28 cellular contexts compared by ENCODE assay signal in the genomic region with DNA sequence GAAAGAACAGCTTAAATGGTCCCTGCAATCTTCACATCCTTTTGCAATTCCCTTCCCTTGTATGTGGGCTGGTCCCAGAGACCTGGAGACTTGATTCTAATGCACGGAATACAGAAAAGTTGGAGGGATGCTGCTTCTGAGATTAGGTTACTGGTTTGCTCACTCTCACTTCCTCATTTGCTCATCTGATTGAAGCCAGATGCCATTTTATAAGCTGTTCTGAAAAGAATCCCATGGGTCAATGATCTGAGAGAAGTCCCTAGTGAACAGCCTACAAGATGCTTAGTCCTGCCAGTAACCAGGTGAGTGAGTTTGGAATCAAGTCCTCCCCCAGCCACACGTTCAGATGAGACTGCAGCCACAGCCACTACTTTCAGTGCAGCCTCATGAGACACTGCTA. TPM values are rescaled to one million over a fixed set of nuclear protein-coding genes. Genes with fewer than 3 reads are reported as not detected.
DNase-seq lines count a peak whose midpoint lies in the region; ATAC-seq and TF ChIP-seq lines count a peak whose summit lies in the region.
"Had no signal": no experiment of that assay in that cellular context is flagged by ENCODE, and none has a peak within 500 bp of the region (broad histone marks: within the 10 kb centered on the region; RNA-seq: fewer than 3 reads in every experiment).

No MANE protein-coding gene starts in this region.

- H3F3A ChIP-seq in GM23338 (replicated peaks; ENCODE audit: low read depth), result no peaks in the 10 kb centered on the region

- no peaks in the 10 kb centered on the region for H3K4me1 ChIP-seq in GM23338 (ENCODE audit: insufficient read depth)
- H3K4me1 ChIP-seq: A549, adrenal gland, gastrocnemius medialis, upper lobe of left lung had no signal

- H3K36me3 Mint-ChIP-seq in GM23338 (ENCODE audit: low read depth), result no peaks in the 10 kb centered on the region

- H4K20me1 ChIP-seq in GM23338 (replicated peaks; ENCODE audit: insufficient read depth), result no peaks in the 10 kb centered on the region

- H3K79me2 ChIP-seq in GM23338 (replicated peaks; ENCODE audit: insufficient read depth), result no peaks in the 10 kb centered on the region

- ATAC-seq in GM18868 (IDR thresholded peaks at IDR 0.05; ENCODE audit: unreplicated experiment) (peak; percentile 79), HG03159 (IDR thresholded peaks at IDR 0.05; ENCODE audit: unreplicated experiment) (peak; percentile 80), GM23338 (no peak), HG02623 (IDR thresholded peaks at IDR 0.05; ENCODE audit: unreplicated experiment) (no peak), HG03039 (IDR thresholded peaks at IDR 0.05; ENCODE audit: unreplicated experiment) (no peak)
- ATAC-seq: A549, gastrocnemius medialis, mucosa of descending colon had no signal

- peaks cover 7% of the 10 kb centered on the region for H3K9me3 Mint-ChIP-seq in GM23338

- TF ChIP-seq CTCF in GM06990 (IDR thresholded peaks at IDR 0.05; ENCODE audit: insufficient read depth, low read length, poor library complexity, severe bottlenecking), result no peak
- no peak for TF ChIP-seq CTCF in GM23338 (conservative IDR thresholded peaks at IDR 0.05; ENCODE audit: low read depth in 2 of 2)

- no peak overlapping the region for H3K4me3 Mint-ChIP-seq in GM23338
- H3K4me3 Mint-ChIP-seq: activated CD4-positive, alpha-beta memory T cell treated with anti-CD3 and anti-CD28 coated beads, Interleukin-2, amount 10 ng/mL, durations not matched to agents 7 days and 5 days; H9; neural crest cell had no signal

- no peaks in the 10 kb centered on the region for H3K36me3 ChIP-seq in GM06990 (ENCODE audit: control insufficient read depth, insufficient read depth, low read length)
- no peaks in the 10 kb centered on the region for H3K36me3 ChIP-seq in GM23338 (ENCODE audit: insufficient read depth)
- H3K36me3 ChIP-seq: adrenal gland, brain microvascular endothelial cell, gastrocnemius medialis, upper lobe of left lung had no signal

- H3K27ac ChIP-seq in GM23338 (ENCODE audit: low read depth), result no peak overlapping the region
- H3K27ac ChIP-seq: A549, adrenal gland, brain microvascular endothelial cell, gastrocnemius medialis, upper lobe of left lung had no signal

- H3K27me3 ChIP-seq in GM06990 (replicated peaks; ENCODE audit: control insufficient read depth, insufficient read depth, low read length) (no peaks in the 10 kb centered on the region), GM23338 (ENCODE audit: insufficient read depth) (no peaks in the 10 kb centered on the region)
- H3K27me3 ChIP-seq: brain microvascular endothelial cell, gastrocnemius medialis, upper lobe of left lung had no signal

- no peak overlapping the region for H3K4me2 ChIP-seq in GM23338
- H3K4me2 ChIP-seq: A549 had no signal

- H3K27ac Mint-ChIP-seq in GM23338, result no peak overlapping the region
- H3K27ac Mint-ChIP-seq: activated CD4-positive, alpha-beta memory T cell treated with anti-CD3 and anti-CD28 coated beads, Interleukin-2, amount 10 ng/mL, durations not matched to agents 7 days and 5 days; H9; progenitor cell of endocrine pancreas had no signal

- no peak overlapping the region for H2AFZ ChIP-seq in GM23338

- peak; percentile 4 for DNase-seq in GM06990 (ENCODE audit: extremely low read depth, insufficient read length)
- DNase-seq in RPMI8226, result peak; percentile 8
- no peak for DNase-seq in GM23338 (ENCODE audit: low spot score)
- no peak for DNase-seq in SHP77 treated with DMSO at 0.1 percent for 48 hours (lab: John Stamatoyannopoulos, UW)
- DNase-seq: activated CD4-positive, alpha-beta memory T cell treated with anti-CD3 and anti-CD28 coated beads, Interleukin-2, amount 10 ng/mL, durations not matched to agents 7 days and 5 days; activated T-cell treated with anti-CD3 and anti-CD28 coated beads for 4 hours; adrenal gland; brain microvascular endothelial cell; DMS79 treated with DMSO at 0.1 percent for 48 hours; effector CD4-positive, alpha-beta T cell; erythroblast; gastrocnemius medialis; H9; Kasumi-1; mucosa of descending colon; NCI-H1105 treated with DMSO at 0.1 percent for 48 hours; stimulated activated CD8-positive, alpha-beta memory T cell treated with anti-CD3 and anti-CD28 coated beads, Interleukin-4, amount 100 ng/mL, for 48 hours; T1000; upper lobe of left lung had no signal

- no peaks in the 10 kb centered on the region for H3K9me2 ChIP-seq in GM23338 (ENCODE audit: insufficient read depth)

- H3K4me3 ChIP-seq in GM06990 (replicated peaks; ENCODE audit: low read depth, low read length) (no peak overlapping the region), GM23338 (no peak overlapping the region)
- H3K4me3 ChIP-seq: A549, adrenal gland, gastrocnemius medialis, mucosa of descending colon, upper lobe of left lung had no signal

- H3K27me3 Mint-ChIP-seq in GM23338 (ENCODE audit: insufficient read depth, low read depth, poor library complexity), result peaks cover 2% of the 10 kb centered on the region

- H3K4me1 Mint-ChIP-seq in GM23338, result no peaks in the 10 kb centered on the region
- H3K4me1 Mint-ChIP-seq: activated CD4-positive, alpha-beta memory T cell treated with anti-CD3 and anti-CD28 coated beads, Interleukin-2, amount 10 ng/mL, durations not matched to agents 7 days and 5 days; H9; neural crest cell had no signal

TF ChIP-seq in GM23338, 12 proteins besides CTCF, POLR2A, EP300 and RAD21 (continues in another document):
- TF ChIP-seq NANOG (IDR thresholded peaks at IDR 0.05; ENCODE audit: borderline replicate concordance) (no peak), POLR2AphosphoS5 (IDR thresholded peaks at IDR 0.05; ENCODE audit: low read depth) (no peak), ZNF114 (CRISPR knock-in tag; IDR thresholded peaks at IDR 0.05) (no peak), EZH2phosphoT487 (IDR thresholded peaks at IDR 0.05; ENCODE audit: unreplicated experiment) (no peak)
- TF ChIP-seq, protein P1, sequence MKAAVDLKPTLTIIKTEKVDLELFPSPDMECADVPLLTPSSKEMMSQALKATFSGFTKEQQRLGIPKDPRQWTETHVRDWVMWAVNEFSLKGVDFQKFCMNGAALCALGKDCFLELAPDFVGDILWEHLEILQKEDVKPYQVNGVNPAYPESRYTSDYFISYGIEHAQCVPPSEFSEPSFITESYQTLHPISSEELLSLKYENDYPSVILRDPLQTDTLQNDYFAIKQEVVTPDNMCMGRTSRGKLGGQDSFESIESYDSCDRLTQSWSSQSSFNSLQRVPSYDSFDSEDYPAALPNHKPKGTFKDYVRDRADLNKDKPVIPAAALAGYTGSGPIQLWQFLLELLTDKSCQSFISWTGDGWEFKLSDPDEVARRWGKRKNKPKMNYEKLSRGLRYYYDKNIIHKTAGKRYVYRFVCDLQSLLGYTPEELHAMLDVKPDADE (IDR thresholded peaks at IDR 0.05), result no peak
- TF ChIP-seq, protein P2, sequence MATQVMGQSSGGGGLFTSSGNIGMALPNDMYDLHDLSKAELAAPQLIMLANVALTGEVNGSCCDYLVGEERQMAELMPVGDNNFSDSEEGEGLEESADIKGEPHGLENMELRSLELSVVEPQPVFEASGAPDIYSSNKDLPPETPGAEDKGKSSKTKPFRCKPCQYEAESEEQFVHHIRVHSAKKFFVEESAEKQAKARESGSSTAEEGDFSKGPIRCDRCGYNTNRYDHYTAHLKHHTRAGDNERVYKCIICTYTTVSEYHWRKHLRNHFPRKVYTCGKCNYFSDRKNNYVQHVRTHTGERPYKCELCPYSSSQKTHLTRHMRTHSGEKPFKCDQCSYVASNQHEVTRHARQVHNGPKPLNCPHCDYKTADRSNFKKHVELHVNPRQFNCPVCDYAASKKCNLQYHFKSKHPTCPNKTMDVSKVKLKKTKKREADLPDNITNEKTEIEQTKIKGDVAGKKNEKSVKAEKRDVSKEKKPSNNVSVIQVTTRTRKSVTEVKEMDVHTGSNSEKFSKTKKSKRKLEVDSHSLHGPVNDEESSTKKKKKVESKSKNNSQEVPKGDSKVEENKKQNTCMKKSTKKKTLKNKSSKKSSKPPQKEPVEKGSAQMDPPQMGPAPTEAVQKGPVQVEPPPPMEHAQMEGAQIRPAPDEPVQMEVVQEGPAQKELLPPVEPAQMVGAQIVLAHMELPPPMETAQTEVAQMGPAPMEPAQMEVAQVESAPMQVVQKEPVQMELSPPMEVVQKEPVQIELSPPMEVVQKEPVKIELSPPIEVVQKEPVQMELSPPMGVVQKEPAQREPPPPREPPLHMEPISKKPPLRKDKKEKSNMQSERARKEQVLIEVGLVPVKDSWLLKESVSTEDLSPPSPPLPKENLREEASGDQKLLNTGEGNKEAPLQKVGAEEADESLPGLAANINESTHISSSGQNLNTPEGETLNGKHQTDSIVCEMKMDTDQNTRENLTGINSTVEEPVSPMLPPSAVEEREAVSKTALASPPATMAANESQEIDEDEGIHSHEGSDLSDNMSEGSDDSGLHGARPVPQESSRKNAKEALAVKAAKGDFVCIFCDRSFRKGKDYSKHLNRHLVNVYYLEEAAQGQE (IDR thresholded peaks at IDR 0.05; ENCODE audit: unreplicated experiment), result no peak

RNA-seq across cellular contexts. Expression of a gene that starts 35.9 kb away (rescaled TPM):
- not detected in 2 replicates for total RNA-seq in GM23338 (2014; rRNA removed; shearing (Covaris generic))
- polyA plus RNA-seq in GM23338 (2016; fragmentation: Nextera tagmentation; extraction: Ambion mirVana), result not detected in 2 replicates
- total RNA-seq: activated CD4-positive, alpha-beta memory T cell treated with anti-CD3 and anti-CD28 coated beads, Interleukin-2, amount 10 ng/mL, durations not matched to agents 7 days and 5 days; adrenal gland; gastrocnemius medialis; H9; liver; mucosa of descending colon; neural crest cell; progenitor cell of endocrine pancreas had no signal
- polyA plus RNA-seq: adrenal gland, BJ, liver had no signal

Comparison
In these comparisons a context has a peak if more than half of its experiments do, and no peak if none do; other contexts are left out.
1. DNase-seq: peak in GM06990 (single experiment) and RPMI8226 (single experiment); none in GM23338 (single experiment) and SHP77 treated with DMSO at 0.1 percent for 48 hours (single experiment).
2. ATAC-seq: peak in GM18868 (single experiment) and HG03159 (single experiment); none in GM23338 (single experiment), HG02623 (single experiment) and HG03039 (single experiment).